In genomic region chr1:70410604-70411359, GRCh38 we compare ENCODE assay signal across 1 cellular context.
TF ChIP-seq lines count a peak whose summit lies in the region.

CTH (plus strand) TSS chr1:70411268; CDS start chr1:70411416, 148 bp downstream.

TF ChIP-seq in WTC11, 78 proteins besides CTCF, POLR2A, EP300 and RAD21 (continued from another document and continues in another):
- TF ChIP-seq FOXP4 (CRISPR knock-in tag; IDR thresholded peaks at IDR 0.05) (no peak), SOX15 (CRISPR knock-in tag; IDR thresholded peaks at IDR 0.05) (no peak), GABPB1 (CRISPR knock-in tag; IDR thresholded peaks at IDR 0.05) (peak; percentile 40), ZNF396 (CRISPR knock-in tag; IDR thresholded peaks at IDR 0.05; ENCODE audit: borderline replicate concordance) (no peak), ZNF423 (CRISPR knock-in tag; IDR thresholded peaks at IDR 0.05) (no peak), TCF7 (CRISPR knock-in tag; IDR thresholded peaks at IDR 0.05; ENCODE audit: low read depth) (no peak), PRDM15 (CRISPR knock-in tag; IDR thresholded peaks at IDR 0.05) (no peak), IRF1 (CRISPR knock-in tag; IDR thresholded peaks at IDR 0.05) (0 out of 2 replicates have a peak, but pooled peaks have one; percentile 2), NFYB (CRISPR knock-in tag; conservative IDR thresholded peaks at IDR 0.05; ENCODE audit: low read depth) (peak; percentile 90), ZNF263 (CRISPR knock-in tag; IDR thresholded peaks at IDR 0.05; ENCODE audit: low read depth) (no peak), HMGA2 (CRISPR knock-in tag; IDR thresholded peaks at IDR 0.05) (no peak), ATF6 (CRISPR knock-in tag; IDR thresholded peaks at IDR 0.05) (no peak), JUN (CRISPR knock-in tag; IDR thresholded peaks at IDR 0.05) (no peak), CREM (CRISPR knock-in tag; IDR thresholded peaks at IDR 0.05) (peak; percentile 88), E2F1 (CRISPR knock-in tag; IDR thresholded peaks at IDR 0.05) (no peak), TP53 (CRISPR knock-in tag; IDR thresholded peaks at IDR 0.05) (no peak), ZNF425 (CRISPR knock-in tag; conservative IDR thresholded peaks at IDR 0.05) (no peak), AR (CRISPR knock-in tag; IDR thresholded peaks at IDR 0.05) (no peak; the same call in 1 of the 2 replicates), MLX (CRISPR knock-in tag; IDR thresholded peaks at IDR 0.05) (no peak), GRHL2 (CRISPR knock-in tag; IDR thresholded peaks at IDR 0.05; ENCODE audit: insufficient replicate concordance, severe bottlenecking) (no peak), ZNF121 (CRISPR knock-in tag; IDR thresholded peaks at IDR 0.05) (no peak), MAX (CRISPR knock-in tag; IDR thresholded peaks at IDR 0.05) (peak; percentile 75), NR1H2 (CRISPR knock-in tag; IDR thresholded peaks at IDR 0.05) (no peak), CDX4 (CRISPR knock-in tag; IDR thresholded peaks at IDR 0.05; ENCODE audit: borderline replicate concordance) (no peak), MXD4 (CRISPR knock-in tag; IDR thresholded peaks at IDR 0.05; ENCODE audit: borderline replicate concordance) (no peak), ETV6 (CRISPR knock-in tag; IDR thresholded peaks at IDR 0.05) (peak; percentile 60), ZNF281 (CRISPR knock-in tag; IDR thresholded peaks at IDR 0.05) (no peak), E2F4 (CRISPR knock-in tag; IDR thresholded peaks at IDR 0.05; ENCODE audit: borderline replicate concordance, low read depth) (no peak), ZNF416 (CRISPR knock-in tag; IDR thresholded peaks at IDR 0.05) (no peak)
